Comparison of ENCODE assay signal across 23 cellular contexts in genomic region chr11:70578831-70579230, GRCh38.
"Had no signal": no experiment of that assay in that cellular context is flagged by ENCODE, and none has a peak within 500 bp of the region (broad histone marks: within the 10 kb centered on the region; RNA-seq: fewer than 3 reads in every experiment).

No MANE protein-coding gene starts in this region.

- H3K9me3 Mint-ChIP-seq: activated CD4-positive, alpha-beta memory T cell treated with anti-CD3 and anti-CD28 coated beads, Interleukin-2, amount 10 ng/mL, durations not matched to agents 7 days and 5 days; activated naive CD4-positive, alpha-beta T cell treated with anti-CD3 and anti-CD28 coated beads, Interleukin-2, amount 10 ng/mL, durations not matched to agents 7 days and 5 days; activated naive CD8-positive, alpha-beta T cell treated with anti-CD3 and anti-CD28 coated beads, Interleukin-2, amount 50 U/mL, for 24 hours; activated T-helper 2 cell treated with anti-CD3 and anti-CD28 coated beads, Interferon-gamma antibody, Interleukin-2, Interleukin-4, amounts not matched to agents 10 μg/mL and 5 μg/mL and 100 μg/mL, durations not matched to agents 14 hours and 24 hours and 36 hours; brain had no signal

- H3K4me3 Mint-ChIP-seq: activated CD4-positive, alpha-beta memory T cell treated with anti-CD3 and anti-CD28 coated beads, Interleukin-2, amount 10 ng/mL, durations not matched to agents 7 days and 5 days; activated CD8-positive, alpha-beta memory T cell treated with anti-CD3 and anti-CD28 coated beads, Interleukin-2, amount 10 ng/mL, durations not matched to agents 7 days and 5 days; activated naive CD4-positive, alpha-beta T cell treated with anti-CD3 and anti-CD28 coated beads, Interleukin-2, amount 10 ng/mL, durations not matched to agents 7 days and 5 days; activated naive CD8-positive, alpha-beta T cell; activated naive CD8-positive, alpha-beta T cell treated with anti-CD3 and anti-CD28 coated beads, Interleukin-2, amount 50 U/mL, for 24 hours; brain had no signal

- H3K36me3 ChIP-seq: WERI-Rb-1 had no signal

- H3K36me3 Mint-ChIP-seq: activated CD8-positive, alpha-beta memory T cell treated with anti-CD3 and anti-CD28 coated beads, Interleukin-2, amount 10 ng/mL, durations not matched to agents 7 days and 5 days; activated naive CD4-positive, alpha-beta T cell treated with anti-CD3 and anti-CD28 coated beads, Interleukin-2, amount 10 ng/mL, durations not matched to agents 7 days and 5 days; activated naive CD8-positive, alpha-beta T cell; brain had no signal

- DNase-seq: activated CD4-positive, alpha-beta memory T cell treated with anti-CD3 and anti-CD28 coated beads, Interleukin-2, amount 10 ng/mL, durations not matched to agents 7 days and 5 days; activated CD4-positive, alpha-beta T cell treated with anti-CD3 and anti-CD28 coated beads for 1 hour; activated CD4-positive, alpha-beta T cell treated with anti-CD3 and anti-CD28 coated beads for 48 hours; activated CD4-positive, CD25-positive, alpha-beta regulatory T cell; activated CD8-positive, alpha-beta memory T cell treated with anti-CD3 and anti-CD28 coated beads for 24 hours; activated CD8-positive, alpha-beta memory T cell treated with anti-CD3 and anti-CD28 coated beads, Interleukin-2, amount 10 ng/mL, durations not matched to agents 7 days and 5 days; activated CD8-positive, alpha-beta memory T cell treated with anti-CD3 and anti-CD28 coated beads, Interleukin-2, amount 50 U/mL, for 48 hours; activated naive CD4-positive, alpha-beta T cell treated with anti-CD3 and anti-CD28 coated beads, Interleukin-2, amount 10 ng/mL, durations not matched to agents 7 days and 5 days; activated naive CD8-positive, alpha-beta T cell treated with anti-CD3 and anti-CD28 coated beads, Interleukin-2, amount 50 U/mL, for 24 hours; anterior cingulate cortex; central memory CD4-positive, alpha-beta T cell; NCI-H1105; NCI-H1417 treated with DMSO at 0.1 percent for 48 hours; NCI-H187 treated with DMSO at 0.1 percent for 48 hours; NCI-H2081 treated with DMSO at 0.1 percent for 48 hours; NCI-H524 treated with DMSO at 0.1 percent for 48 hours; SIG-M5; T1000; WERI-Rb-1 had no signal

- H3K27ac Mint-ChIP-seq: activated CD4-positive, alpha-beta memory T cell treated with anti-CD3 and anti-CD28 coated beads, Interleukin-2, amount 10 ng/mL, durations not matched to agents 7 days and 5 days; activated CD8-positive, alpha-beta memory T cell treated with anti-CD3 and anti-CD28 coated beads, Interleukin-2, amount 10 ng/mL, durations not matched to agents 7 days and 5 days; activated naive CD4-positive, alpha-beta T cell treated with anti-CD3 and anti-CD28 coated beads, Interleukin-2, amount 10 ng/mL, durations not matched to agents 7 days and 5 days; activated naive CD8-positive, alpha-beta T cell; activated naive CD8-positive, alpha-beta T cell treated with anti-CD3 and anti-CD28 coated beads, Interleukin-2, amount 50 U/mL, for 24 hours; activated T-helper 2 cell treated with anti-CD3 and anti-CD28 coated beads, Interferon-gamma antibody, Interleukin-2, Interleukin-4, amounts not matched to agents 10 μg/mL and 5 μg/mL and 100 μg/mL, durations not matched to agents 14 hours and 24 hours and 36 hours had no signal

- H3K4me1 Mint-ChIP-seq: activated CD4-positive, alpha-beta memory T cell treated with anti-CD3 and anti-CD28 coated beads, Interleukin-2, amount 10 ng/mL, durations not matched to agents 7 days and 5 days; activated CD8-positive, alpha-beta memory T cell treated with anti-CD3 and anti-CD28 coated beads, Interleukin-2, amount 10 ng/mL, durations not matched to agents 7 days and 5 days; activated naive CD4-positive, alpha-beta T cell treated with anti-CD3 and anti-CD28 coated beads, Interleukin-2, amount 10 ng/mL, durations not matched to agents 7 days and 5 days; activated naive CD8-positive, alpha-beta T cell treated with anti-CD3 and anti-CD28 coated beads, Interleukin-2, amount 50 U/mL, for 24 hours had no signal

- H3K27me3 Mint-ChIP-seq: activated CD4-positive, alpha-beta memory T cell treated with anti-CD3 and anti-CD28 coated beads, Interleukin-2, amount 10 ng/mL, durations not matched to agents 7 days and 5 days; activated CD8-positive, alpha-beta memory T cell treated with anti-CD3 and anti-CD28 coated beads, Interleukin-2, amount 10 ng/mL, durations not matched to agents 7 days and 5 days; activated naive CD8-positive, alpha-beta T cell had no signal

- H3K4me3 ChIP-seq: K562 had no signal
